ENCODE assay signal across 10 cellular contexts in the genomic region with DNA sequence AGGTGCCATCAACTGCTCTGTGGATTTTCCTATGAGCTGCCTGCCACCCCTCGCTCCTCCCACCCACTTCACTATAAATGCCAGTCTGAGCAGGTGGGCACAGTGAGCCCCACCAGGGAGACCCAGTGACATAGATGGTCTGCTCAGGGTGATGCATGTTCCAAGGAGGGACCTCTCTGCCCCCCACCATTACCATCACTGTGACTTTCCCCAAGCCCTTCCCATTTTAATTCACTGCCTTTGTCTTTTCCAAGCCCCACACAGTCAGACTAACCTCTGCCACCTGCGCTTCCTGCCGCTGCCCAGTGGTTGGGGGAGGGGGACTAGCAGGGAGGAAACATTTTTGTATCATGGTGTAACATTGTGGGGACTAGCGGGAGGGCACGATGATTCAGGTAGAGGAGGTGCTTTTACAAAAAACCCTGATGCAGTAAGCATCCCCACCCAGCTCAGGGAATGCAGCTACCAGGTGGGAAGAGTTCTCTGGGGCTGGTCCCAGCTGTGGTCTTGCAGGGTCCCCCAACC. TPM values are rescaled to one million over a fixed set of nuclear protein-coding genes. Genes with fewer than 3 reads are reported as not detected.
DNase-seq lines count a peak whose midpoint lies in the region; ATAC-seq and TF ChIP-seq lines count a peak whose summit lies in the region.
"Had no signal": no experiment of that assay in that cellular context is flagged by ENCODE, and none has a peak within 500 bp of the region (broad histone marks: within the 10 kb centered on the region; RNA-seq: fewer than 3 reads in every experiment).

No MANE protein-coding gene starts in this region.

- no peaks in the 10 kb centered on the region for H3K27me3 Mint-ChIP-seq in stimulated activated naive B cell treated with anti-CD40 and anti-IgM and Interleukin-4, amounts not matched to agents 10 μg/mL and 1 μg/mL and 100 μg/mL, for 72 hours

- no peak for TF ChIP-seq CTCF in foreskin keratinocyte (conservative IDR thresholded peaks at IDR 0.05)

- peak overlapping the region; percentile 98 for H3K27ac Mint-ChIP-seq in stimulated activated naive B cell treated with anti-CD40 and anti-IgM and Interleukin-4, amounts not matched to agents 10 μg/mL and 1 μg/mL and 100 μg/mL, for 72 hours

- H3K27ac ChIP-seq in foreskin keratinocyte: no peak overlapping the region
- H3K27ac ChIP-seq: 22Rv1, adrenal gland had no signal

- H3K27me3 ChIP-seq in foreskin keratinocyte: peaks cover 57% of the 10 kb centered on the region

- peak overlapping the region; percentile 92 to 98 for H3K4me3 Mint-ChIP-seq in stimulated activated naive B cell treated with anti-CD40 and anti-IgM and Interleukin-4, amounts not matched to agents 10 μg/mL and 1 μg/mL and 100 μg/mL, for 72 hours

- H3K4me1 Mint-ChIP-seq in stimulated activated naive B cell treated with anti-CD40 and anti-IgM and Interleukin-4, amounts not matched to agents 10 μg/mL and 1 μg/mL and 100 μg/mL, for 72 hours: peaks cover 68 to 93% of the 10 kb centered on the region in 2 donors

- H3K36me3 Mint-ChIP-seq in stimulated activated naive B cell treated with anti-CD40 and anti-IgM and Interleukin-4, amounts not matched to agents 10 μg/mL and 1 μg/mL and 100 μg/mL, for 72 hours: peaks cover 7 to 24% of the 10 kb centered on the region in 2 donors

- ATAC-seq in foreskin keratinocyte (peak; percentile 30), GM21737 (IDR thresholded peaks at IDR 0.05; ENCODE audit: unreplicated experiment) (no peak)
- peak in 1 of 2 donors; percentile 17 for ATAC-seq in stimulated activated naive B cell treated with anti-CD40 and anti-IgM and Interleukin-4, amounts not matched to agents 10 μg/mL and 1 μg/mL and 100 μg/mL, for 72 hours (replicated peaks)

- DNase-seq in NCI-H1417 (lab: John Stamatoyannopoulos, UW) (peak in 2 of 3 experiments; percentile 25 to 58), NCI-H1417 treated with DMSO at 0.1 percent for 48 hours (lab: John Stamatoyannopoulos, UW) (no peak), activated T-cell treated with anti-CD3 and anti-CD28 coated beads for 4 hours (peak; percentile 62), foreskin keratinocyte (peak in 1 of 2 donors; percentile 78), nucleus accumbens (lab: John Stamatoyannopoulos, UW) (no peak), anterior cingulate cortex (lab: John Stamatoyannopoulos, UW) (no peak)
- no peak for DNase-seq in stimulated activated naive B cell treated with anti-CD40 and anti-IgM and Interleukin-4, amounts not matched to agents 10 μg/mL and 1 μg/mL and 100 μg/mL, for 72 hours

- H3K9me3 Mint-ChIP-seq in stimulated activated naive B cell treated with anti-CD40 and anti-IgM and Interleukin-4, amounts not matched to agents 10 μg/mL and 1 μg/mL and 100 μg/mL, for 72 hours: no peaks in the 10 kb centered on the region

- no peaks in the 10 kb centered on the region for H3K4me1 ChIP-seq in foreskin keratinocyte

RNA-seq across cellular contexts. Expression of gene PRSS2, which starts 24.6 kb away (rescaled TPM):
- total RNA-seq in foreskin keratinocyte: not detected in 2 replicates
- polyA plus RNA-seq in foreskin keratinocyte: 0.18 TPM in 1 of 2 replicates, not detected in the other

RNA-seq across cellular contexts. Expression of gene PRSS1, which starts 46.1 kb away (rescaled TPM):
- total RNA-seq in foreskin keratinocyte: not detected in 2 replicates
- not detected in 2 replicates for polyA plus RNA-seq in foreskin keratinocyte

RNA-seq across cellular contexts. Expression of gene EPHB6, which starts 59.5 kb away (rescaled TPM):
- 0.78 and 1.6 TPM in 2 replicates for total RNA-seq in foreskin keratinocyte
- polyA plus RNA-seq in foreskin keratinocyte: 0.87 and 1.5 TPM in 2 replicates

Comparison
In these comparisons a context has a peak if more than half of its experiments do, and no peak if none do; other contexts are left out.
1. DNase-seq: peak in NCI-H1417 (2 of 3) and activated T-cell treated with anti-CD3 and anti-CD28 coated beads for 4 hours (single experiment); none in NCI-H1417 treated with DMSO at 0.1 percent for 48 hours (single experiment), stimulated activated naive B cell treated with anti-CD40 and anti-IgM and Interleukin-4, amounts not matched to agents 10 μg/mL and 1 μg/mL and 100 μg/mL, for 72 hours (single experiment), nucleus accumbens (0 of 56) and anterior cingulate cortex (0 of 58).